8 cellular contexts compared by ENCODE assay signal in genomic region chr13:30307966-30308290, GRCh38. TPM values are rescaled to one million over a fixed set of nuclear protein-coding genes. Genes with fewer than 3 reads are reported as not detected.
DNase-seq lines count a peak whose midpoint lies in the region; ATAC-seq and TF ChIP-seq lines count a peak whose summit lies in the region.

No MANE protein-coding gene starts in this region.

- intact Hi-C loops in sigmoid colon (cut with DNase I) (loop anchor here (1.0 to 5.0 kb wide), 5 partner anchors 33 to 309 kb away; partner anchors contain the start of genes HMGB1 and USPL1), mucosa of descending colon (cut with DNase I, micrococcal nuclease) (no loop called here)

- WGBS in sigmoid colon, 2 donors, result 37 to 44% methylated on average over 8 of the region's 8 CpGs

- no peaks in the 10 kb centered on the region for H3K27me3 ChIP-seq in SJSA1 (replicated peaks)
- no peaks in the 10 kb centered on the region for H3K27me3 ChIP-seq in fibroblast of lung (ENCODE audit: control insufficient read depth, insufficient read depth, low read length)
- no peaks in the 10 kb centered on the region for H3K27me3 ChIP-seq in sigmoid colon

- H3K9me3 ChIP-seq in SJSA1 (replicated peaks) (no peaks in the 10 kb centered on the region), fibroblast of lung (ENCODE audit: control insufficient read depth, insufficient read depth, low read depth, low read length) (no peaks in the 10 kb centered on the region), sigmoid colon (no peaks in the 10 kb centered on the region), mucosa of descending colon (no peaks in the 10 kb centered on the region)

- H3K4me2 ChIP-seq in fibroblast of lung (ENCODE audit: extremely low read depth, insufficient read depth, low read length), result peak overlapping the region; percentile 99

- peak overlapping the region; percentile 99 for H2AFZ ChIP-seq in fibroblast of lung (ENCODE audit: low read length)

- TF ChIP-seq EP300 in sigmoid colon (IDR thresholded peaks at IDR 0.05), result no peak

- H3K4me1 ChIP-seq in SJSA1 (replicated peaks) (peaks cover 35% of the 10 kb centered on the region), fibroblast of lung (ENCODE audit: control insufficient read depth, extremely low read depth, insufficient read depth, low read length) (peaks cover 12% of the 10 kb centered on the region), sigmoid colon (peaks cover 0 to 58% (median 42%) of the 10 kb centered on the region in 4 donors), mucosa of descending colon (ENCODE audit: low read depth) (no peaks in the 10 kb centered on the region)

- H3K9ac ChIP-seq in fibroblast of lung (ENCODE audit: insufficient read depth, low read length), result peak overlapping the region; percentile 95

- peak overlapping the region; percentile 80 for H3K4me3 ChIP-seq in GM12865 (ENCODE audit: low read depth, low read length)
- peak overlapping the region; percentile 92 for H3K4me3 ChIP-seq in SJSA1
- H3K4me3 ChIP-seq in fibroblast of lung (replicated peaks in 1 of 4; ENCODE audit: control extremely low read depth in 1 of 4, insufficient read depth in 1 of 4, low read depth in 3 of 4, low read length in 4 of 4), result peak overlapping the region; percentile 84 to 99 (median 94)
- H3K4me3 ChIP-seq in sigmoid colon, result peak overlapping the region; percentile 60 to 87 (median 82)
- H3K4me3 ChIP-seq in mucosa of descending colon, result no peak overlapping the region

- H3K27ac ChIP-seq in SJSA1 (peak overlapping the region; percentile 96), fibroblast of lung (ENCODE audit: insufficient read depth, low read length) (peak overlapping the region; percentile 75), sigmoid colon (peak overlapping the region; percentile 89 to 95 (median 94))

- no peaks in the 10 kb centered on the region for H4K20me1 ChIP-seq in fibroblast of lung (ENCODE audit: control insufficient read depth, extremely low read depth, insufficient read depth, low read length)

- ATAC-seq in mucosa of descending colon, result no peak

- DNase-seq in GM12865 (ENCODE audit: low read depth), result no peak
- DNase-seq in SJSA1 (ENCODE audit: low read depth in 1 of 2, low spot score in 2 of 2), result no peak
- DNase-seq in fibroblast of lung (ENCODE audit: low read depth in 2 of 2), result no peak
- no peak for DNase-seq in sigmoid colon
- DNase-seq in AG08395 (ENCODE audit: low spot score), result no peak
- DNase-seq in NCI-H526 (lab: John Stamatoyannopoulos, UW), result no peak
- no peak for DNase-seq in mucosa of descending colon
- DNase-seq in NCI-H187 treated with DMSO at 0.1 percent for 48 hours (lab: John Stamatoyannopoulos, UW), result no peak

- peaks cover 3% of the 10 kb centered on the region for H3K36me3 ChIP-seq in SJSA1
- no peaks in the 10 kb centered on the region for H3K36me3 ChIP-seq in fibroblast of lung (ENCODE audit: control insufficient read depth, insufficient read depth, low read length)
- no peaks in the 10 kb centered on the region for H3K36me3 ChIP-seq in sigmoid colon
- no peaks in the 10 kb centered on the region for H3K36me3 ChIP-seq in mucosa of descending colon (ENCODE audit: low read depth)

- peaks cover 40% of the 10 kb centered on the region for H3K79me2 ChIP-seq in fibroblast of lung (ENCODE audit: control insufficient read depth, insufficient read depth, low read length)

- TF ChIP-seq CTCF in GM12865 (IDR thresholded peaks at IDR 0.05; ENCODE audit: insufficient read depth, low read depth, low read length, missing control alignments) (no peak), fibroblast of lung (conservative IDR thresholded peaks at IDR 0.05 in 1 of 2, IDR thresholded peaks at IDR 0.05 in 1 of 2; ENCODE audit: low read depth in 1 of 2, low read length in 2 of 2) (no peak), sigmoid colon (IDR thresholded peaks at IDR 0.05) (no peak), mucosa of descending colon (IDR thresholded peaks at IDR 0.05) (no peak)

- no peak for TF ChIP-seq POLR2A in sigmoid colon (IDR thresholded peaks at IDR 0.05)

RNA-seq across cellular contexts. Expression of gene KATNAL1, which starts 0.6 kb away (rescaled TPM):
- 43.5 and 54.9 TPM in 2 replicates for total RNA-seq in SJSA1 (2014; rRNA removed; shearing (Covaris generic))
- total RNA-seq in fibroblast of lung, result 19.3 and 32.7 TPM in 2 replicates
- polyA plus RNA-seq in fibroblast of lung, result 24.0 and 24.8 TPM in 2 replicates
- polyA plus RNA-seq in fibroblast of lung (2012), result 14.0 and 15.7 TPM in 2 replicates
- polyA minus RNA-seq in fibroblast of lung (ENCODE audit: low replicate concordance), result 6.0 and 6.7 TPM in 2 replicates
- 10 to 100 TPM; 31.9 to 51.2 (median 45.5) TPM for total RNA-seq in sigmoid colon
- polyA plus RNA-seq in sigmoid colon, result 1 to 10 TPM in 2 of 3 donors, under 1 TPM in 1; 0.92 to 2.8 (median 1.8) TPM
- 10 to 100 TPM in 1 of 3 donors, 1 to 10 TPM in 2; 3.4 to 45.5 (median 5.8) TPM for total RNA-seq in mucosa of descending colon
